Comparison of ENCODE assay signal across 8 cellular contexts in genomic region chr2:218896501-218897393, GRCh38. TPM values are rescaled to one million over a fixed set of nuclear protein-coding genes. Genes with fewer than 3 reads are reported as not detected.
DNase-seq lines count a peak whose midpoint lies in the region; ATAC-seq and TF ChIP-seq lines count a peak whose summit lies in the region.

No MANE protein-coding gene starts in this region.

- peaks cover 47% of the 10 kb centered on the region for H3K4me1 Mint-ChIP-seq in T-helper 1 cell treated with Interleukin-12 subunit alpha and Interleukin-12 subunit beta and Interleukin-4 antibody, amounts not matched to agents 30 μg/mL and 1 μg/mL, for 36 hours (ENCODE audit: low read depth)
- peaks cover 44 to 45% of the 10 kb centered on the region in 2 donors for H3K4me1 Mint-ChIP-seq in natural killer cell treated with Interleukin-12 subunit alpha and Interleukin-12 subunit beta and Interleukin-15 and Interleukin-18, amount 100 ng/mL, for 72 hours (ENCODE audit: low read depth in 2 of 2)

- H3K4me1 ChIP-seq in HUES6 (ENCODE audit: control insufficient read depth, insufficient read depth, low read length): peaks cover 43% of the 10 kb centered on the region
- peaks cover 0 to 50% (median 34%) of the 10 kb centered on the region in 4 donors for H3K4me1 ChIP-seq in tibial nerve
- peaks cover 9 to 11% of the 10 kb centered on the region in 2 donors for H3K4me1 ChIP-seq in gastrocnemius medialis

- DNase-seq in G401 (ENCODE audit: low spot score) (peak; percentile 44), astrocyte of the hippocampus (ENCODE audit: low read depth, low spot score) (peak; percentile 82), tibial nerve (ENCODE audit: low spot score in 2 of 2) (no peak), gastrocnemius medialis (no peak)
- DNase-seq in natural killer cell treated with Interleukin-12 subunit alpha and Interleukin-12 subunit beta and Interleukin-15 and Interleukin-18, amount 100 ng/mL, for 72 hours (ENCODE audit: low spot score): peak; percentile 91

- no peaks in the 10 kb centered on the region for H3K36me3 ChIP-seq in HUES6 (ENCODE audit: control insufficient read depth, insufficient read depth, low read length)
- H3K36me3 ChIP-seq in tibial nerve: no peaks in the 10 kb centered on the region
- H3K36me3 ChIP-seq in gastrocnemius medialis: no peaks in the 10 kb centered on the region

- TF ChIP-seq CTCF in tibial nerve (IDR thresholded peaks at IDR 0.05) (no peak), gastrocnemius medialis (IDR thresholded peaks at IDR 0.05 in 4 of 5, conservative IDR thresholded peaks at IDR 0.05 in 1 of 5) (no peak)

- no peak overlapping the region for H3K9ac ChIP-seq in HUES6 (ENCODE audit: low read length)

- H3K27me3 ChIP-seq in HUES6 (ENCODE audit: control insufficient read depth, insufficient read depth, low read length) (peaks cover 97% of the 10 kb centered on the region), tibial nerve (peaks cover 0 to 87% of the 10 kb centered on the region in 2 donors), gastrocnemius medialis (peaks cover 68 to 72% (median 68%) of the 10 kb centered on the region in 3 donors)

- H3K4me3 Mint-ChIP-seq in T-helper 1 cell treated with Interleukin-12 subunit alpha and Interleukin-12 subunit beta and Interleukin-4 antibody, amounts not matched to agents 30 μg/mL and 1 μg/mL, for 36 hours: peak overlapping the region; percentile 33
- peak overlapping the region; percentile 51 for H3K4me3 Mint-ChIP-seq in natural killer cell treated with Interleukin-12 subunit alpha and Interleukin-12 subunit beta and Interleukin-15 and Interleukin-18, amount 100 ng/mL, for 72 hours

- H3K36me3 Mint-ChIP-seq in T-helper 1 cell treated with Interleukin-12 subunit alpha and Interleukin-12 subunit beta and Interleukin-4 antibody, amounts not matched to agents 30 μg/mL and 1 μg/mL, for 36 hours (ENCODE audit: low read depth): no peaks in the 10 kb centered on the region
- H3K36me3 Mint-ChIP-seq in natural killer cell treated with Interleukin-12 subunit alpha and Interleukin-12 subunit beta and Interleukin-15 and Interleukin-18, amount 100 ng/mL, for 72 hours: no peaks in the 10 kb centered on the region

- no peaks in the 10 kb centered on the region for H3K9me3 Mint-ChIP-seq in T-helper 1 cell treated with Interleukin-12 subunit alpha and Interleukin-12 subunit beta and Interleukin-4 antibody, amounts not matched to agents 30 μg/mL and 1 μg/mL, for 36 hours
- no peaks in the 10 kb centered on the region for H3K9me3 Mint-ChIP-seq in natural killer cell treated with Interleukin-12 subunit alpha and Interleukin-12 subunit beta and Interleukin-15 and Interleukin-18, amount 100 ng/mL, for 72 hours

- 5 to 11% methylated on average over 15 to 28 of the region's 40 CpGs for WGBS in tibial nerve, 2 donors

- H3K4me3 ChIP-seq in HUES6 (ENCODE audit: low read depth, low read length): peak overlapping the region; percentile 42
- H3K4me3 ChIP-seq in tibial nerve: peak overlapping the region in 2 of 4 donors; percentile 25 to 32
- no peak overlapping the region for H3K4me3 ChIP-seq in gastrocnemius medialis

- peaks cover 73% of the 10 kb centered on the region for H3K27me3 Mint-ChIP-seq in T-helper 1 cell treated with Interleukin-12 subunit alpha and Interleukin-12 subunit beta and Interleukin-4 antibody, amounts not matched to agents 30 μg/mL and 1 μg/mL, for 36 hours (ENCODE audit: low read depth)
- peaks cover 42 to 62% of the 10 kb centered on the region in 2 donors for H3K27me3 Mint-ChIP-seq in natural killer cell treated with Interleukin-12 subunit alpha and Interleukin-12 subunit beta and Interleukin-15 and Interleukin-18, amount 100 ng/mL, for 72 hours

- intact Hi-C loops in gastrocnemius medialis (cut with DNase I; ENCODE audit: low total_unique reads): no loop called here

- TF ChIP-seq POLR2A in tibial nerve (IDR thresholded peaks at IDR 0.05) (no peak), gastrocnemius medialis (IDR thresholded peaks at IDR 0.05) (no peak)

- no peak for TF ChIP-seq EP300 in tibial nerve (IDR thresholded peaks at IDR 0.05)

- ATAC-seq in GM21423 (IDR thresholded peaks at IDR 0.05; ENCODE audit: unreplicated experiment) (peak; percentile 58), gastrocnemius medialis (no peak)
- peak; percentile 85 to 86 for ATAC-seq in natural killer cell treated with Interleukin-12 subunit alpha and Interleukin-12 subunit beta and Interleukin-15 and Interleukin-18, amount 100 ng/mL, for 72 hours

- H3K27ac Mint-ChIP-seq in T-helper 1 cell treated with Interleukin-12 subunit alpha and Interleukin-12 subunit beta and Interleukin-4 antibody, amounts not matched to agents 30 μg/mL and 1 μg/mL, for 36 hours: peak overlapping the region; percentile 82
- peak overlapping the region; percentile 10 to 55 for H3K27ac Mint-ChIP-seq in natural killer cell treated with Interleukin-12 subunit alpha and Interleukin-12 subunit beta and Interleukin-15 and Interleukin-18, amount 100 ng/mL, for 72 hours

- H3K9me3 ChIP-seq in HUES6 (ENCODE audit: control insufficient read depth, insufficient read depth, low read depth, low read length): no peaks in the 10 kb centered on the region
- no peaks in the 10 kb centered on the region for H3K9me3 ChIP-seq in tibial nerve
- H3K9me3 ChIP-seq in gastrocnemius medialis: no peaks in the 10 kb centered on the region

- H3K27ac ChIP-seq in HUES6 (ENCODE audit: low read depth, low read length) (no peak overlapping the region), tibial nerve (peak overlapping the region in 3 of 4 donors; percentile 10 to 50 (median 38)), gastrocnemius medialis (no peak overlapping the region)

- in situ Hi-C loops in G401 (cut with HindIII; ENCODE audit: low sequenced_read_pairs): no loop called here
- in situ Hi-C loops in gastrocnemius medialis (cut with MboI; ENCODE audit: low sequenced_read_pairs in 4 of 4): no loop called here

RNA-seq across cellular contexts. Expression of gene WNT10A, which starts 16.1 kb away (rescaled TPM):
- 0.12 and 1.4 TPM in 2 replicates for total RNA-seq in G401 (2014; rRNA removed; shearing (Covaris generic))
- total RNA-seq in natural killer cell treated with Interleukin-12 subunit alpha and Interleukin-12 subunit beta and Interleukin-15 and Interleukin-18, amount 100 ng/mL, for 72 hours: not detected
- total RNA-seq in tibial nerve (1 to 10 TPM in 1 of 4 donors, under 1 TPM in 2, not detected in 1; 0.21 to 1.3 (median 0.39) TPM), gastrocnemius medialis (not detected)

RNA-seq across cellular contexts. Expression of gene WNT6, which starts 37.1 kb away (rescaled TPM):
- total RNA-seq in G401 (2014; rRNA removed; shearing (Covaris generic)): 0.14 TPM in 1 of 2 replicates, not detected in the other
- not detected for total RNA-seq in natural killer cell treated with Interleukin-12 subunit alpha and Interleukin-12 subunit beta and Interleukin-15 and Interleukin-18, amount 100 ng/mL, for 72 hours
- total RNA-seq in tibial nerve (10 to 100 TPM; 26.1 to 81.5 (median 48.2) TPM), gastrocnemius medialis (1 to 10 TPM in 2 of 4 donors, under 1 TPM in 2; 0.36 to 3.9 (median 2.1) TPM)

Comparison
In these comparisons a context has a peak if more than half of its experiments do, and no peak if none do; other contexts are left out.
1. DNase-seq: peak in G401 (single experiment), astrocyte of the hippocampus (single experiment) and natural killer cell treated with Interleukin-12 subunit alpha and Interleukin-12 subunit beta and Interleukin-15 and Interleukin-18, amount 100 ng/mL, for 72 hours (single experiment); none in tibial nerve (0 of 2) and gastrocnemius medialis (0 of 2).
2. ATAC-seq: peak in GM21423 (single experiment) and natural killer cell treated with Interleukin-12 subunit alpha and Interleukin-12 subunit beta and Interleukin-15 and Interleukin-18, amount 100 ng/mL, for 72 hours (2 of 2); none in gastrocnemius medialis (0 of 2).
3. H3K27ac ChIP-seq: peak in tibial nerve (3 of 4); none in HUES6 (single experiment) and gastrocnemius medialis (0 of 4).
4. RNA of gene WNT6, which starts 37.1 kb away (total RNA-seq): 26.1 to 81.5 TPM in tibial nerve; 0.36 to 3.9 TPM in gastrocnemius medialis, 0.14 TPM in G401 and not detected in natural killer cell treated with Interleukin-12 subunit alpha and Interleukin-12 subunit beta and Interleukin-15 and Interleukin-18, amount 100 ng/mL, for 72 hours; every median in the first group is over 4 times any median in the second.